22 cellular contexts compared by ENCODE assay signal in the genomic region with DNA sequence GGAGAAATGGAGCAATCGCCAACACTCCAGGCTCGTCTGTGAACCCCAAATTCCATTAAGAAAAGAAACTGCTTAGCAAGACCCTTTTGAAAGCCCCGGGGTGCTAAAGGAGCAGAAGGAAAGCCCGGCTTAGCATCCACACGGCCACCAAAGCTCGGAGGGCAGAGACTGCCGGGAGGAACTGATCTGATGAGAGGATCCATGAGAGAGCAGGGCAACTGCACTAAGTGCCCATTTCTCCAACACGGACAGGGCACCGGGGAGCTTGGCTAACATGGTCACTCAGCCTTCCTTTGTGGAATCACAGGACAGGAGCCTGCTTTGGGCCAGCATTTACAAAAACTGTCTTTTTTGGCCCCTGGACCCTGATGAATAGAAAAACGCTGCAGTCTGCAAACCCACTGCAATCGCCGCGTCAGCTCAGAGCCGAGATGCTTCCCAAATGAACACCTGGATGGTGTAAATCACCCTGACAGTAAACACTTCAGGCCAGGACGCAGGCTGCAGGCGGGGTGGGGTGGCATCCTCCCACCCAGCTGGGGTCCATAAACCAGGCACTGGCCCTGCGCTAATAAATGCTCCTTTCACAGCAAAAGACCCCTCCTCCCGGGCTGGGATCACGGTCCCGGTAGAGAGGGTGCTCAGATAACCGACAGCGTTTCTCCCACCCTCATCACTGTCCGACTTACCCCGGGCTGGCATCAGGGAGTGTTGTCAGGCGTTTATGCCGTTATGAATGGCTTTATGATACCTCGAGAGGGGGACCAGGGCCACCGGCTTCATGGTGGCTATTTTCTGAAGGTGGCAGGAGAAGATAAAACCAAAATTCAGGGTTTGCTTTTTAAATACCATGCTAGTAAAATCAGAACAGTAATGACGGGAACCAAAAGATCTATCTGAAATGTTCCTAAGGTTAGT.
DNase-seq lines count a peak whose midpoint lies in the region; ATAC-seq, FAIRE-seq and TF ChIP-seq lines count a peak whose summit lies in the region.
"Had no signal": no experiment of that assay in that cellular context is flagged by ENCODE, and none has a peak within 500 bp of the region (broad histone marks: within the 10 kb centered on the region; RNA-seq: fewer than 3 reads in every experiment).

No MANE protein-coding gene starts in this region.

- no peaks in the 10 kb centered on the region for H3K9me3 ChIP-seq in A549
- no peaks in the 10 kb centered on the region for H3K9me3 ChIP-seq in hepatocyte (ENCODE audit: low read depth)
- H3K9me3 ChIP-seq in trophoblast cell (ENCODE audit: insufficient read depth, low read depth, low read length), result no peaks in the 10 kb centered on the region
- H3K9me3 ChIP-seq: HAP-1 had no signal

- no peak overlapping the region for H4K91ac ChIP-seq in trophoblast cell (ENCODE audit: low read depth, low read length)

- TF ChIP-seq POLR2A in A549 (IDR thresholded peaks at IDR 0.05; ENCODE audit: low read length), result no peak

- TF ChIP-seq CTCF in A549 (IDR thresholded peaks at IDR 0.05), result no peak
- no peak for TF ChIP-seq CTCF in hepatocyte (IDR thresholded peaks at IDR 0.05; ENCODE audit: poor library complexity)
- no peak for TF ChIP-seq CTCF in MCF 10A (IDR thresholded peaks at IDR 0.05; ENCODE audit: unreplicated experiment)
- no peak for TF ChIP-seq CTCF in progenitor cell of endocrine pancreas (IDR thresholded peaks at IDR 0.05; ENCODE audit: unreplicated experiment)

- H4K20me1 ChIP-seq in hepatocyte (ENCODE audit: insufficient read depth, poor library complexity, severe bottlenecking), result no peaks in the 10 kb centered on the region

- H2BK12ac ChIP-seq in trophoblast cell (ENCODE audit: low read length), result no peak overlapping the region

- ATAC-seq in A549, result peak in 1 of 2 experiments; percentile 43; a peak in 1 of 6 replicates
- ATAC-seq in naive thymus-derived CD8-positive, alpha-beta T cell, result no peak
- ATAC-seq: left lobe of liver had no signal

- 11% methylated on average over 21 of the region's 29 CpGs for WGBS in A549 (ENCODE audit: missing lambda C conversion rate)
- 51% methylated on average over 29 of the region's 29 CpGs for WGBS in hepatocyte (ENCODE audit: low lambda C conversion rate, missing lambda C conversion rate)
- WGBS in trophoblast cell (ENCODE audit: extremely low coverage, insufficient coverage, insufficient read length), result no CpG with 5 or more reads among the region's 29 CpGs

- no peaks in the 10 kb centered on the region for H3K27me3 ChIP-seq in hepatocyte
- H3K27me3 ChIP-seq in trophoblast cell (ENCODE audit: insufficient read depth, low read length), result no peaks in the 10 kb centered on the region

- no peak overlapping the region for H3K14ac ChIP-seq in trophoblast cell (ENCODE audit: low read length)

- no peak overlapping the region for H3K4me3 Mint-ChIP-seq in MCF 10A (ENCODE audit: unreplicated experiment)
- no peak overlapping the region for H3K4me3 Mint-ChIP-seq in naive thymus-derived CD8-positive, alpha-beta T cell
- H3K4me3 Mint-ChIP-seq in progenitor cell of endocrine pancreas (ENCODE audit: low read depth), result no peak overlapping the region

- no peak overlapping the region for H2AK5ac ChIP-seq in trophoblast cell (ENCODE audit: low read length)

- H3K4me3 ChIP-seq in A549 (no peak overlapping the region), hepatocyte (no peak overlapping the region), trophoblast cell (ENCODE audit: low read depth, low read length) (no peak overlapping the region)
- H3K4me3 ChIP-seq: HAP-1 had no signal

- H2BK120ac ChIP-seq in trophoblast cell (ENCODE audit: insufficient read depth, low read length, poor library complexity), result peak overlapping the region; percentile 35

- intact Hi-C loops in MCF 10A (cut with micrococcal nuclease), result no loop called here

- H3K18ac ChIP-seq in trophoblast cell (ENCODE audit: low read length), result no peak overlapping the region

- H3K23ac ChIP-seq in trophoblast cell (ENCODE audit: low read length), result no peak overlapping the region

- TF ChIP-seq RAD21 in A549 (conservative IDR thresholded peaks at IDR 0.05 in 1 of 2, IDR thresholded peaks at IDR 0.05 in 1 of 2), result no peak

- H3K9ac ChIP-seq in trophoblast cell (ENCODE audit: low read length), result no peak overlapping the region

- no peak for FAIRE-seq in A549 (lab: Jason Lieb, UNC)
- FAIRE-seq: G401.6 had no signal

- H3K4me1 Mint-ChIP-seq in MCF 10A (ENCODE audit: insufficient read depth, unreplicated experiment) (no peaks in the 10 kb centered on the region), progenitor cell of endocrine pancreas (ENCODE audit: low read depth) (peaks cover 18% of the 10 kb centered on the region)
- no peaks in the 10 kb centered on the region for H3K4me1 Mint-ChIP-seq in naive thymus-derived CD8-positive, alpha-beta T cell

- CTCF ChIA-PET in A549 (lab: Yijun Ruan, JAX), result no interaction called here
- CTCF ChIA-PET in MCF 10A (lab: Yijun Ruan, JAX), result no interaction called here

- no peaks in the 10 kb centered on the region for H3K9me2 ChIP-seq in hepatocyte (replicated peaks; ENCODE audit: insufficient read depth)

- no peak overlapping the region for H3K27ac ChIP-seq in A549
- peak overlapping the region; percentile 79 for H3K27ac ChIP-seq in hepatocyte
- no peak overlapping the region for H3K27ac ChIP-seq in trophoblast cell (ENCODE audit: low read depth, low read length)
- H3K27ac ChIP-seq: HL-60 had no signal

- peaks cover 4% of the 10 kb centered on the region for H3K79me1 ChIP-seq in trophoblast cell (ENCODE audit: low read length)

- H3K27ac Mint-ChIP-seq in MCF 10A (ENCODE audit: low read depth, unreplicated experiment) (no peak overlapping the region), progenitor cell of endocrine pancreas (no peak overlapping the region)
- peak overlapping the region in 1 of 10 donors; percentile 46 for H3K27ac Mint-ChIP-seq in naive thymus-derived CD8-positive, alpha-beta T cell

- no peak overlapping the region for H3K4ac ChIP-seq in trophoblast cell (ENCODE audit: low read depth, low read length)

- no peak overlapping the region for H3K4me2 ChIP-seq in A549
- peak overlapping the region; percentile 66 for H3K4me2 ChIP-seq in hepatocyte
- no peak overlapping the region for H3K4me2 ChIP-seq in trophoblast cell (ENCODE audit: low read length)

- H3K79me2 ChIP-seq in hepatocyte (peaks cover 5% of the 10 kb centered on the region), trophoblast cell (ENCODE audit: control insufficient read depth, insufficient read depth, low read length, poor library complexity) (no peaks in the 10 kb centered on the region)

- H4K12ac ChIP-seq in trophoblast cell (ENCODE audit: low read depth, low read length), result no peak overlapping the region

- TF ChIP-seq EP300 in A549 (IDR thresholded peaks at IDR 0.05), result no peak

- DNase-seq in A549 (ENCODE audit: low read depth in 1 of 2, low spot score in 1 of 2) (no peak), NCI-H1417 treated with DMSO at 0.1 percent for 48 hours (lab: John Stamatoyannopoulos, UW) (peak; percentile 5), hepatocyte (ENCODE audit: low spot score) (no peak), trophoblast cell (no peak), NCI-H2107 (lab: John Stamatoyannopoulos, UW) (no peak), MCF 10A (ENCODE audit: unreplicated experiment) (no peak), progenitor cell of endocrine pancreas (ENCODE audit: low spot score, unreplicated experiment) (no peak)
- DNase-seq in naive thymus-derived CD8-positive, alpha-beta T cell, result no peak
- DNase-seq: activated CD4-positive, alpha-beta T cell treated with anti-CD3 and anti-CD28 coated beads, Interleukin-2, amount 50 U/mL, for 48 hours; activated naive CD4-positive, alpha-beta T cell treated with Interleukin-2 at 50 U/mL for 16 hours; amygdala; C1 segment of cervical spinal cord; DMS 273 treated with DMSO at 0.1 percent for 48 hours; MM.1S; NCI-H187; NCI-H2227 treated with DMSO at 0.1 percent for 48 hours; Right ventricle myocardium superior; stimulated activated CD4-positive, alpha-beta T cell treated with anti-CD3 and anti-CD28 coated beads, Interleukin-4, amount 100 ng/mL, for 1 hour had no signal

- no peak overlapping the region for H2BK5ac ChIP-seq in trophoblast cell (ENCODE audit: low read depth, low read length, poor library complexity)

- H3K9me3 Mint-ChIP-seq in MCF 10A (ENCODE audit: unreplicated experiment) (no peaks in the 10 kb centered on the region), progenitor cell of endocrine pancreas (ENCODE audit: low read depth) (no peaks in the 10 kb centered on the region)
- peaks cover 0 to 3% (median 0%) of the 10 kb centered on the region in 9 donors for H3K9me3 Mint-ChIP-seq in naive thymus-derived CD8-positive, alpha-beta T cell

- H3K36me3 Mint-ChIP-seq in MCF 10A (ENCODE audit: insufficient read depth, unreplicated experiment), result no peaks in the 10 kb centered on the region
- H3K36me3 Mint-ChIP-seq in naive thymus-derived CD8-positive, alpha-beta T cell, result no peaks in the 10 kb centered on the region
- no peaks in the 10 kb centered on the region for H3K36me3 Mint-ChIP-seq in progenitor cell of endocrine pancreas (ENCODE audit: insufficient read depth)

- no peak overlapping the region for H4K8ac ChIP-seq in trophoblast cell (ENCODE audit: low read depth, low read length)

- POLR2A ChIA-PET in A549 (lab: Yijun Ruan, JAX), result no interaction called here
- POLR2A ChIA-PET in MCF 10A (lab: Yijun Ruan, JAX), result no interaction called here
- POLR2A ChIA-PET in naive thymus-derived CD8-positive, alpha-beta T cell (lab: Charles Lee), result no interaction called here

- no peaks in the 10 kb centered on the region for H3K36me3 ChIP-seq in hepatocyte (replicated peaks; ENCODE audit: insufficient read depth, low read depth)
- no peaks in the 10 kb centered on the region for H3K36me3 ChIP-seq in trophoblast cell (ENCODE audit: control insufficient read depth in 1 of 2, insufficient read depth in 2 of 2, low read length in 2 of 2)
- H3K36me3 ChIP-seq: HAP-1 had no signal

- BruUV-seq in MCF 10A (replicated peaks; lab: Mats Ljungman, UMichigan), result no TSS peak

- peaks cover 100% of the 10 kb centered on the region for H3K27me3 Mint-ChIP-seq in MCF 10A (ENCODE audit: insufficient read depth, unreplicated experiment)
- peaks cover 29 to 99% (median 57%) of the 10 kb centered on the region in 5 donors for H3K27me3 Mint-ChIP-seq in naive thymus-derived CD8-positive, alpha-beta T cell
- peaks cover 61% of the 10 kb centered on the region for H3K27me3 Mint-ChIP-seq in progenitor cell of endocrine pancreas

- no peaks in the 10 kb centered on the region for H3K4me1 ChIP-seq in A549
- peaks cover 24% of the 10 kb centered on the region for H3K4me1 ChIP-seq in hepatocyte (ENCODE audit: insufficient read depth)
- H3K4me1 ChIP-seq in trophoblast cell (ENCODE audit: control insufficient read depth in 1 of 2, insufficient read depth in 2 of 2, low read length in 2 of 2), result peaks cover 9% of the 10 kb centered on the region in 2 experiments

- H2AFZ ChIP-seq in hepatocyte (no peak overlapping the region), trophoblast cell (ENCODE audit: insufficient read depth, low read length, poor library complexity) (no peak overlapping the region)

TF ChIP-seq in A549, 52 proteins besides CTCF, POLR2A, EP300 and RAD21 (continues in another document):
- TF ChIP-seq, protein P1, sequence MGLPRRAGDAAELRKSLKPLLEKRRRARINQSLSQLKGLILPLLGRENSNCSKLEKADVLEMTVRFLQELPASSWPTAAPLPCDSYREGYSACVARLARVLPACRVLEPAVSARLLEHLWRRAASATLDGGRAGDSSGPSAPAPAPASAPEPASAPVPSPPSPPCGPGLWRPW (IDR thresholded peaks at IDR 0.05), result no peak
- peak; percentile 39; the same call in 1 of the 2 replicates for TF ChIP-seq RNF2 (IDR thresholded peaks at IDR 0.05; ENCODE audit: borderline replicate concordance, low read depth)
